ENCODE assay signal across 23 cellular contexts in the genomic region with DNA sequence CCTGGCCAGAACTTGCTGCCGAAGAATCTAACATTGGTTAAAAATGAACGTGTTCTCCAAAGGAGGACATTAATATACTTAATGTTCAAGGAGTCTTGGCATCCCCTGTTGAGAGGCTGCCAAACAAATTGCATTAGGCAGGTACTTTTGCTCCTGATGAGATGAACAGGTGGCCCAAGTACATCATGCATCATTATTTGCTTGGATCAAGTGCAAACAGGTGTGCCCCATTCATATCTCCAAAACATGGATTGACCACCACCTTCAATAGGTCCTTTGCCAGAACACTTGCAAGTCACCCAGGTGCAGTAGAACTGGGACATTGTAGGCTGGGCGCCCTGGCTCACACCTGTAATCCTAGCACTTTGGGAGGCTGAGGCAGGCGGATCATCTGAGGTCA.
DNase-seq lines count a peak whose midpoint lies in the region; ATAC-seq and TF ChIP-seq lines count a peak whose summit lies in the region.
"Had no signal": no experiment of that assay in that cellular context is flagged by ENCODE, and none has a peak within 500 bp of the region (broad histone marks: within the 10 kb centered on the region; RNA-seq: fewer than 3 reads in every experiment).

No MANE protein-coding gene starts in this region.

- DNase-seq in DMS153 (lab: John Stamatoyannopoulos, UW) (peak; percentile 29), DMS153 treated with DMSO at 0.1 percent for 48 hours (lab: John Stamatoyannopoulos, UW; ENCODE audit: unreplicated experiment) (no peak), GM23338 (ENCODE audit: low spot score) (no peak), NCI-H524 treated with DMSO at 0.1 percent for 48 hours (lab: John Stamatoyannopoulos, UW) (peak; percentile 10), neuronal stem cell (ENCODE audit: low spot score) (no peak)
- no peak for DNase-seq in activated CD8-positive, alpha-beta memory T cell treated with anti-CD3 and anti-CD28 coated beads, Interleukin-2, amount 50 U/mL, for 4 hours
- DNase-seq in activated CD4-positive, alpha-beta T cell treated with anti-CD3 and anti-CD28 coated beads, Interleukin-2, amount 50 U/mL, for 4 hours: no peak
- DNase-seq: Calu3; GF-D8; HFFc6; NCI-H1048; NCI-H1417 treated with DMSO at 0.1 percent for 48 hours; NCI-H1694 treated with DMSO at 0.1 percent for 48 hours; NCI-H2171 treated with DMSO at 0.1 percent for 48 hours; NCI-H526 treated with DMSO at 0.1 percent for 48 hours; NK-92 treated with Interleukin-12 subunit alpha and Interleukin-12 subunit beta, amount 100 ng/mL, for 24 hours; PC-3; SK-N-SH; SW 1271 had no signal

- H2BK12ac ChIP-seq in neuronal stem cell (ENCODE audit: low read length): no peak overlapping the region

- no peak overlapping the region for H3K4me3 ChIP-seq in GM23338
- no peak overlapping the region for H3K4me3 ChIP-seq in neuronal stem cell (ENCODE audit: low read length in 2 of 2)
- H3K4me3 ChIP-seq: HAP-1 had no signal

- peaks cover 0 to 3% of the 10 kb centered on the region in 2 donors for H3K9me3 ChIP-seq in neuronal stem cell (replicated peaks in 1 of 2; ENCODE audit: control insufficient read depth in 2 of 2, insufficient read depth in 1 of 2, low read depth in 1 of 2, low read length in 2 of 2)
- H3K9me3 ChIP-seq: HAP-1, SK-N-SH had no signal

- no peaks in the 10 kb centered on the region; the same call in 1 of the 2 replicates for H3K9me2 ChIP-seq in GM23338 (ENCODE audit: insufficient read depth)
- H3K9me2 ChIP-seq: SK-N-SH had no signal

- no peaks in the 10 kb centered on the region for H3K79me2 ChIP-seq in GM23338 (replicated peaks; ENCODE audit: insufficient read depth)

- ATAC-seq in GM23338 (no peak), GM19328 (IDR thresholded peaks at IDR 0.05; ENCODE audit: unreplicated experiment) (no peak)
- ATAC-seq: PC-3 had no signal

- no peak overlapping the region for H2BK15ac ChIP-seq in neuronal stem cell (ENCODE audit: low read length)

- peak overlapping the region; percentile 61 for H3K27ac ChIP-seq in GM23338 (ENCODE audit: low read depth)
- H3K27ac ChIP-seq in neuronal stem cell (replicated peaks; ENCODE audit: low read length): no peak overlapping the region
- H3K27ac ChIP-seq: 22Rv1 had no signal

- no peaks in the 10 kb centered on the region for H4K20me1 ChIP-seq in GM23338 (replicated peaks; ENCODE audit: insufficient read depth)

- H3K27me3 ChIP-seq in GM23338 (ENCODE audit: insufficient read depth) (no peaks in the 10 kb centered on the region), neuronal stem cell (ENCODE audit: control insufficient read depth in 3 of 3, insufficient read depth in 3 of 3, low read depth in 1 of 3, low read length in 3 of 3) (no peaks in the 10 kb centered on the region)

- no peak overlapping the region for H3K9ac ChIP-seq in neuronal stem cell (ENCODE audit: low read depth, low read length, poor library complexity)
- H3K9ac ChIP-seq: SK-N-SH had no signal

- no peak overlapping the region for H2AFZ ChIP-seq in GM23338
- no peak overlapping the region for H2AFZ ChIP-seq in neuronal stem cell (ENCODE audit: low read length)

- no peak overlapping the region for H2AK5ac ChIP-seq in neuronal stem cell (ENCODE audit: low read depth, low read length)

- no peak overlapping the region for H3K23ac ChIP-seq in neuronal stem cell (ENCODE audit: low read depth, low read length, poor library complexity)

- peaks cover 12% of the 10 kb centered on the region for H3K9me3 Mint-ChIP-seq in GM23338

- no peaks in the 10 kb centered on the region for H3K79me1 ChIP-seq in neuronal stem cell (ENCODE audit: low read depth, low read length)

- H3K14ac ChIP-seq in neuronal stem cell (ENCODE audit: low read length): no peak overlapping the region

- WGBS in neuronal stem cell (ENCODE audit: extremely low coverage in 2 of 2, insufficient read length in 2 of 2, insufficient replicate concordance in 1 of 2), 2 donors: no CpG with 5 or more reads among the region's 4 CpGs

- peaks cover 3% of the 10 kb centered on the region for H3K27me3 Mint-ChIP-seq in GM23338 (ENCODE audit: insufficient read depth, low read depth, poor library complexity)

- H3K4me3 Mint-ChIP-seq in GM23338: no peak overlapping the region
- H3K4me3 Mint-ChIP-seq: HFFc6; T-helper 1 cell treated with Interleukin-12 subunit alpha and Interleukin-12 subunit beta and Interleukin-4 antibody, amounts not matched to agents 30 μg/mL and 1 μg/mL, for 36 hours had no signal

- H2BK5ac ChIP-seq in neuronal stem cell (ENCODE audit: low read length): no peak overlapping the region

- no peak overlapping the region for H2BK120ac ChIP-seq in neuronal stem cell (ENCODE audit: low read depth, low read length)

- peak overlapping the region; percentile 16 for H3K18ac ChIP-seq in neuronal stem cell (ENCODE audit: low read length)

- no peak overlapping the region for H3K4me2 ChIP-seq in GM23338
- no peak overlapping the region for H3K4me2 ChIP-seq in neuronal stem cell (ENCODE audit: insufficient read depth, low read length, poor library complexity, severe bottlenecking)
- H3K4me2 ChIP-seq: SK-N-SH had no signal

- H3K4ac ChIP-seq in neuronal stem cell (ENCODE audit: low read length): no peak overlapping the region

- H3K4me1 Mint-ChIP-seq in GM23338: peaks cover 39% of the 10 kb centered on the region

- H3K4me1 ChIP-seq in GM23338 (ENCODE audit: insufficient read depth) (peaks cover 7% of the 10 kb centered on the region; the same call in 1 of the 2 replicates), neuronal stem cell (ENCODE audit: control insufficient read depth in 2 of 2, insufficient read depth in 1 of 2, low read depth in 1 of 2, low read length in 2 of 2) (peaks cover 0 to 12% of the 10 kb centered on the region in 2 donors)
- H3K4me1 ChIP-seq: HAP-1 had no signal

- no peaks in the 10 kb centered on the region for H3K36me3 ChIP-seq in GM23338 (ENCODE audit: insufficient read depth)
- no peaks in the 10 kb centered on the region for H3K36me3 ChIP-seq in neuronal stem cell (replicated peaks in 1 of 2; ENCODE audit: control insufficient read depth in 2 of 2, insufficient read depth in 2 of 2, low read length in 2 of 2)
- H3K36me3 ChIP-seq: HAP-1 had no signal

- no peak overlapping the region for H3K27ac Mint-ChIP-seq in GM23338
- H3K27ac Mint-ChIP-seq: HFFc6; T-helper 1 cell treated with Interleukin-12 subunit alpha and Interleukin-12 subunit beta and Interleukin-4 antibody, amounts not matched to agents 30 μg/mL and 1 μg/mL, for 36 hours had no signal

- no peak overlapping the region for H4K91ac ChIP-seq in neuronal stem cell (ENCODE audit: low read depth, low read length, poor library complexity)

- H4K8ac ChIP-seq in neuronal stem cell (ENCODE audit: low read depth, low read length): no peak overlapping the region

- H3F3A ChIP-seq in GM23338 (replicated peaks; ENCODE audit: low read depth): no peaks in the 10 kb centered on the region

- H3K36me3 Mint-ChIP-seq in GM23338 (ENCODE audit: low read depth): peaks cover 4% of the 10 kb centered on the region; the same call in 2 of the 3 replicates

- no peak for TF ChIP-seq CTCF in GM23338 (conservative IDR thresholded peaks at IDR 0.05; ENCODE audit: low read depth in 2 of 2)

TF ChIP-seq in GM23338, 12 proteins besides CTCF, POLR2A, EP300 and RAD21 (continues in another document):
- TF ChIP-seq ZNF331 (CRISPR knock-in tag; IDR thresholded peaks at IDR 0.05; ENCODE audit: low read depth) (no peak), NANOG (IDR thresholded peaks at IDR 0.05; ENCODE audit: borderline replicate concordance) (no peak), POLR2AphosphoS5 (IDR thresholded peaks at IDR 0.05; ENCODE audit: low read depth) (no peak), CREB1 (CRISPR knock-in tag; IDR thresholded peaks at IDR 0.05; ENCODE audit: low read depth) (no peak)

Comparison
In these comparisons a context has a peak if more than half of its experiments do, and no peak if none do; other contexts are left out.
1. DNase-seq: peak in DMS153 (single experiment) and NCI-H524 treated with DMSO at 0.1 percent for 48 hours (single experiment); none in DMS153 treated with DMSO at 0.1 percent for 48 hours (single experiment), GM23338 (single experiment), neuronal stem cell (single experiment), activated CD8-positive, alpha-beta memory T cell treated with anti-CD3 and anti-CD28 coated beads, Interleukin-2, amount 50 U/mL, for 4 hours (single experiment) and activated CD4-positive, alpha-beta T cell treated with anti-CD3 and anti-CD28 coated beads, Interleukin-2, amount 50 U/mL, for 4 hours (0 of 2).